32 cellular contexts compared by ENCODE assay signal in the genomic region with DNA sequence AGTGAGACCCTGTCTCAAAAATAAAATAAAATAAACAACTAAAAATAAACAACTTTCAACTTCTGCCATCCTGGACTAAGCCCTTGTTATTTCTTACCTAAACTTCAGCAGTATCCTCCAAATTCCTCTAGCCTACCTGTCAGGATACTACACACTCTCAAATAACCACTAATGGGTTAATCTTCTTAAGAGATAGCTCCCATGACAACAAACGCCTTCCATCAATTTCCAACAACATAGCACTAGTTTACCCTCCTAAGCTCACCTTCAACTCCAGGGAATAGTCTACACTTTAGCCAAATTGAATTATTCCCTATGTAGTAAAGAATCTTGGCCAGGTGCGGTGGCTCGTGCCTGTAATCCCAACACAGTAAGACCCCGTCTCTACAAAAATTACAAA. TPM values are rescaled to one million over a fixed set of nuclear protein-coding genes. Genes with fewer than 3 reads are reported as not detected.
"Had no signal": no experiment of that assay in that cellular context is flagged by ENCODE, and none has a peak within 500 bp of the region (broad histone marks: within the 10 kb centered on the region; RNA-seq: fewer than 3 reads in every experiment).

No MANE protein-coding gene starts in this region.

- H3K4me3 Mint-ChIP-seq: activated CD4-positive, alpha-beta memory T cell treated with anti-CD3 and anti-CD28 coated beads, Interleukin-2, amount 10 ng/mL, durations not matched to agents 7 days and 5 days; activated CD4-positive, alpha-beta T cell treated with anti-CD3 and anti-CD28 coated beads, Interleukin-2, amount 10 ng/mL, durations not matched to agents 7 days and 5 days; activated naive CD4-positive, alpha-beta T cell treated with anti-CD3 and anti-CD28 coated beads, Interleukin-2, amount 50 U/mL, for 24 hours; activated naive CD8-positive, alpha-beta T cell treated with anti-CD3 and anti-CD28 coated beads for 36 hours; activated naive CD8-positive, alpha-beta T cell treated with anti-CD3 and anti-CD28 coated beads, Interleukin-2, amount 50 U/mL, for 24 hours; activated T-cell treated with anti-CD3 and anti-CD28 coated beads, Interleukin-2, amount 50 U/mL, for 24 hours; activated T-helper 17 cell treated with anti-CD3 and anti-CD28 coated beads, Interleukin-2, amount 50 U/mL, for 72 hours; effector memory CD8-positive, alpha-beta T cell; T-cell; T-helper 1 cell treated with Interleukin-12 subunit alpha and Interleukin-12 subunit beta and Interleukin-4 antibody, amounts not matched to agents 30 μg/mL and 1 μg/mL, for 36 hours had no signal

- H3K4me3 ChIP-seq: adrenal gland, body of pancreas, esophagus squamous epithelium, gastroesophageal sphincter, heart right ventricle had no signal

- DNase-seq: activated CD4-positive, alpha-beta memory T cell treated with anti-CD3 and anti-CD28 coated beads, Interleukin-2, amount 10 ng/mL, durations not matched to agents 7 days and 5 days; activated CD4-positive, alpha-beta T cell treated with anti-CD3 and anti-CD28 coated beads for 1 hour; activated CD4-positive, alpha-beta T cell treated with anti-CD3 and anti-CD28 coated beads for 4 hours; activated CD4-positive, alpha-beta T cell treated with anti-CD3 and anti-CD28 coated beads, Interleukin-2, amount 10 ng/mL, durations not matched to agents 7 days and 5 days; activated CD4-positive, alpha-beta T cell treated with anti-CD3 and anti-CD28 coated beads, Interleukin-2, amount 50 U/mL, for 4 hours; activated CD8-positive, alpha-beta memory T cell treated with anti-CD3 and anti-CD28 coated beads, Interleukin-2, amount 50 U/mL, for 48 hours; activated effector memory CD4-positive, alpha-beta T cell treated with Interleukin-2 at 50 U/mL for 16 hours; activated gamma-delta T cell treated with Interleukin-2 at 50 U/mL for 16 hours; activated naive CD4-positive, alpha-beta T cell treated with Interleukin-2 at 50 U/mL for 16 hours; activated naive CD8-positive, alpha-beta T cell treated with anti-CD3 and anti-CD28 coated beads for 36 hours; activated naive CD8-positive, alpha-beta T cell treated with anti-CD3 and anti-CD28 coated beads, Interleukin-2, amount 50 U/mL, for 24 hours; activated T-cell treated with anti-CD3 and anti-CD28 coated beads for 4 hours; activated T-cell treated with anti-CD3 and anti-CD28 coated beads, Interleukin-2, amount 50 U/mL, for 24 hours; adrenal gland; amygdala; aorta; body of pancreas; caudate nucleus; cortex of kidney; effector CD4-positive, alpha-beta T cell; effector memory CD8-positive, alpha-beta T cell; esophagus squamous epithelium; foreskin melanocyte; heart right ventricle; T-cell had no signal

- H3K27me3 Mint-ChIP-seq: activated CD4-positive, alpha-beta memory T cell treated with anti-CD3 and anti-CD28 coated beads, Interleukin-2, amount 10 ng/mL, durations not matched to agents 7 days and 5 days; activated CD4-positive, alpha-beta T cell treated with anti-CD3 and anti-CD28 coated beads, Interleukin-2, amount 10 ng/mL, durations not matched to agents 7 days and 5 days; activated naive CD4-positive, alpha-beta T cell treated with anti-CD3 and anti-CD28 coated beads, Interleukin-2, amount 50 U/mL, for 24 hours; activated naive CD8-positive, alpha-beta T cell treated with anti-CD3 and anti-CD28 coated beads for 36 hours; activated T-cell treated with anti-CD3 and anti-CD28 coated beads, Interleukin-2, amount 50 U/mL, for 24 hours; activated T-helper 17 cell treated with anti-CD3 and anti-CD28 coated beads, Interleukin-2, amount 50 U/mL, for 72 hours; effector memory CD8-positive, alpha-beta T cell; T-cell had no signal

- H3K4me1 Mint-ChIP-seq: activated CD4-positive, alpha-beta memory T cell treated with anti-CD3 and anti-CD28 coated beads, Interleukin-2, amount 10 ng/mL, durations not matched to agents 7 days and 5 days; activated CD4-positive, alpha-beta T cell treated with anti-CD3 and anti-CD28 coated beads, Interleukin-2, amount 10 ng/mL, durations not matched to agents 7 days and 5 days; activated naive CD4-positive, alpha-beta T cell treated with anti-CD3 and anti-CD28 coated beads, Interleukin-2, amount 50 U/mL, for 24 hours; activated naive CD8-positive, alpha-beta T cell treated with anti-CD3 and anti-CD28 coated beads, Interleukin-2, amount 50 U/mL, for 24 hours; activated T-helper 17 cell treated with anti-CD3 and anti-CD28 coated beads, Interleukin-2, amount 50 U/mL, for 72 hours; T-cell had no signal

- H3K27ac Mint-ChIP-seq: activated CD4-positive, alpha-beta memory T cell treated with anti-CD3 and anti-CD28 coated beads, Interleukin-2, amount 10 ng/mL, durations not matched to agents 7 days and 5 days; activated CD4-positive, alpha-beta T cell treated with anti-CD3 and anti-CD28 coated beads, Interleukin-2, amount 10 ng/mL, durations not matched to agents 7 days and 5 days; activated naive CD4-positive, alpha-beta T cell treated with anti-CD3 and anti-CD28 coated beads, Interleukin-2, amount 50 U/mL, for 24 hours; activated naive CD8-positive, alpha-beta T cell treated with anti-CD3 and anti-CD28 coated beads for 36 hours; activated naive CD8-positive, alpha-beta T cell treated with anti-CD3 and anti-CD28 coated beads, Interleukin-2, amount 50 U/mL, for 24 hours; activated T-cell treated with anti-CD3 and anti-CD28 coated beads, Interleukin-2, amount 50 U/mL, for 24 hours; activated T-helper 17 cell treated with anti-CD3 and anti-CD28 coated beads, Interleukin-2, amount 50 U/mL, for 72 hours; effector memory CD8-positive, alpha-beta T cell; T-cell; T-helper 1 cell treated with Interleukin-12 subunit alpha and Interleukin-12 subunit beta and Interleukin-4 antibody, amounts not matched to agents 30 μg/mL and 1 μg/mL, for 36 hours had no signal

- H3K36me3 ChIP-seq: adrenal gland, esophagus squamous epithelium, gastroesophageal sphincter, heart right ventricle had no signal

- H3K36me3 Mint-ChIP-seq: activated naive CD4-positive, alpha-beta T cell treated with anti-CD3 and anti-CD28 coated beads, Interleukin-2, amount 50 U/mL, for 24 hours; T-cell had no signal

- FAIRE-seq: colon, endometrium had no signal

- H3K27me3 ChIP-seq: adrenal gland, body of pancreas, esophagus squamous epithelium, gastroesophageal sphincter, heart right ventricle had no signal

- H3K27ac ChIP-seq: adrenal gland, body of pancreas, epithelial cell of prostate, esophagus squamous epithelium, gastroesophageal sphincter, heart right ventricle had no signal

- H3K9me3 Mint-ChIP-seq: activated CD4-positive, alpha-beta memory T cell treated with anti-CD3 and anti-CD28 coated beads, Interleukin-2, amount 10 ng/mL, durations not matched to agents 7 days and 5 days; activated CD4-positive, alpha-beta T cell treated with anti-CD3 and anti-CD28 coated beads, Interleukin-2, amount 10 ng/mL, durations not matched to agents 7 days and 5 days; activated naive CD4-positive, alpha-beta T cell treated with anti-CD3 and anti-CD28 coated beads, Interleukin-2, amount 50 U/mL, for 24 hours; activated naive CD8-positive, alpha-beta T cell treated with anti-CD3 and anti-CD28 coated beads for 36 hours; activated naive CD8-positive, alpha-beta T cell treated with anti-CD3 and anti-CD28 coated beads, Interleukin-2, amount 50 U/mL, for 24 hours; activated T-cell treated with anti-CD3 and anti-CD28 coated beads, Interleukin-2, amount 50 U/mL, for 24 hours; activated T-helper 17 cell treated with anti-CD3 and anti-CD28 coated beads, Interleukin-2, amount 50 U/mL, for 72 hours; effector memory CD8-positive, alpha-beta T cell; T-cell; T-helper 1 cell treated with Interleukin-12 subunit alpha and Interleukin-12 subunit beta and Interleukin-4 antibody, amounts not matched to agents 30 μg/mL and 1 μg/mL, for 36 hours had no signal

- ATAC-seq: activated naive CD8-positive, alpha-beta T cell treated with anti-CD3 and anti-CD28 coated beads, Interleukin-2, amount 50 U/mL, for 24 hours; activated T-helper 17 cell treated with anti-CD3 and anti-CD28 coated beads, Interleukin-2, amount 50 U/mL, for 72 hours; body of pancreas; effector memory CD8-positive, alpha-beta T cell; gastroesophageal sphincter; heart right ventricle; T-cell had no signal

- H3K4me1 ChIP-seq: adrenal gland, body of pancreas, esophagus squamous epithelium, gastroesophageal sphincter had no signal

RNA-seq across cellular contexts. Expression of gene AUNIP, which starts 11.3 kb away (rescaled TPM):
- total RNA-seq: aorta, body of pancreas had no signal
- polyA plus RNA-seq: aorta had no signal
